Comparison of ENCODE assay signal across 24 cellular contexts in the genomic region with DNA sequence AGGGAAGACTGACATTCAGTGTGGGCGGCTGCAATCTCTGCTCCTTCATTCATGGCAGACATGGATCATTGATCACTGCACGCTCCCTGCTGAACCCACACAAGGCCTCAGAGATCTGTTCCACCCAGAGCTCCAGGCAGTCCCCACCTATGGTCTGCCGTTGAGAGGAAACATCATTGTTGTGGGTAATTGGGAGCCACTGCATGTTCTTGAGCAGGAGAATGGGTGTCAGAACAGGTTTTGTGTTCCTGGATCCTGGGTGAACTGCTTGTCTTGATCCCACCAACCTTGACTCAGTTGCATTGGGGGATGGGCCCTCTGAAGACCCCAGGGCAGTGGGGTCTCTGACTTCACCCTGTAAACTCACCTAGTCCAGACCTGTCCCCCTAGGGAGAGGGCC.
"Had no signal": no experiment of that assay in that cellular context is flagged by ENCODE, and none has a peak within 500 bp of the region (broad histone marks: within the 10 kb centered on the region; RNA-seq: fewer than 3 reads in every experiment).

No MANE protein-coding gene starts in this region.

- H3K36me3 ChIP-seq: heart left ventricle, prostate gland, spleen had no signal

- DNase-seq: cortex of kidney; dorsolateral prefrontal cortex; effector CD8-positive, alpha-beta T cell; heart left ventricle; hippocampal formation; left colon; left ventricle myocardium superior; mesenchymal stem cell; naive B cell; occipital lobe; spleen; stimulated activated CD4-positive, alpha-beta T cell treated with anti-CD3 and anti-CD28 coated beads, Interleukin-15, amount 100 ng/mL, for 24 hours; stimulated activated CD4-positive, alpha-beta T cell treated with anti-CD3 and anti-CD28 coated beads, Interleukin-1b, Interleukin-23, amount 100 ng/mL, for 48 hours; stimulated activated CD4-positive, alpha-beta T cell treated with anti-CD3 and anti-CD28 coated beads, Interleukin-4, amount 100 ng/mL, for 24 hours; stimulated activated naive B cell treated with anti-CD40 and anti-IgM and Interleukin-4, amounts not matched to agents 10 μg/mL and 1 μg/mL and 100 μg/mL, for 72 hours; trophoblast cell had no signal

- H3K4me1 Mint-ChIP-seq: nephron had no signal

- H3K36me3 Mint-ChIP-seq: naive B cell; stimulated activated naive B cell treated with anti-CD40 and anti-IgM and Interleukin-4, amounts not matched to agents 10 μg/mL and 1 μg/mL and 100 μg/mL, for 72 hours had no signal

- FAIRE-seq: endometrium, frontal cortex had no signal

- H3K79me2 ChIP-seq: parathyroid adenoma had no signal

- H3K27ac ChIP-seq: dorsolateral prefrontal cortex, heart left ventricle, parathyroid adenoma, prostate gland, spleen had no signal

- H3K9me3 ChIP-seq: heart left ventricle, prostate gland, spleen had no signal

- H3K4me3 Mint-ChIP-seq: nephron; stimulated activated naive B cell treated with anti-CD40 and anti-IgM and Interleukin-4, amounts not matched to agents 10 μg/mL and 1 μg/mL and 100 μg/mL, for 72 hours had no signal

- H3K4me3 ChIP-seq: dorsolateral prefrontal cortex, heart left ventricle, lung, prostate gland, spleen had no signal

- H3K9me3 Mint-ChIP-seq: nephron had no signal

- H2AFZ ChIP-seq: parathyroid adenoma had no signal

- H3K9ac ChIP-seq: parathyroid adenoma had no signal

- H3K27ac Mint-ChIP-seq: nephron; stimulated activated naive B cell treated with anti-CD40 and anti-IgM and Interleukin-4, amounts not matched to agents 10 μg/mL and 1 μg/mL and 100 μg/mL, for 72 hours had no signal

- ATAC-seq: esophagus mucosa, heart left ventricle, left colon, left ventricle myocardium superior, sciatic nerve had no signal

- H3K4me1 ChIP-seq: heart left ventricle, parathyroid adenoma, prostate gland had no signal
